Comparison of ENCODE assay signal across 8 cellular contexts in the genomic region with DNA sequence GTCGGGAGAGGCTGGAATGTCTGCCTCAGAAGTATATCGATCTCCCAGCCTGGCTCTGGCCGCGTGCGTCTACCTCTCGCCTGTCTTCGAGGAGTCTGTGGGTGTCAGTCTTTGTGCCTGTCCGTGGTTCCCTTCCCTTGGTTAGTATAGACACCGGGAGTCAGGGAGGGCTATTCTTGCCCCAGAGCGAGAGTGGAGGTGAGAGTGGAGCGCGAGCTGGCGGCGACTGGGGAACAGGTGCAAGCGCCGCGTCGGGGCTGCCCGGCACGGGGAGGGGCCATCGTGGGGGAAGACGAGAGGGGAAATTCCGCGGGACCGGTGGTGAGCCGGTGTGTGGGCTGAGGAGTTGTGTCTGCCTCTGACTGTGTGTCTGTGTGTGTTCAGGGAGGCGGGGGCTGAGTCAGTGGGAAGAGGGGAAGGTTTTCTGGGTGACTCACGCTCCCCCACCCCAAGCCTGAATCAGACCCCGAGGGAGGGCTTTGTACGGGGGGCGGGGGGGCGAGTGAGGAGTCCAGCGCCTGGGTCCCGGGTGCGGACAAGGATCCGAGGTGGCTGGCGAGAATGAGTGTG. TPM values are rescaled to one million over a fixed set of nuclear protein-coding genes. Genes with fewer than 3 reads are reported as not detected.
DNase-seq lines count a peak whose midpoint lies in the region; ATAC-seq and TF ChIP-seq lines count a peak whose summit lies in the region.

No MANE protein-coding gene starts in this region.

- H3K36me3 ChIP-seq in HAP-1 (replicated peaks) (peaks cover 7% of the 10 kb centered on the region; the same call in 1 of the 2 replicates), fibroblast of lung (ENCODE audit: control insufficient read depth, insufficient read depth, low read length) (peaks cover 19% of the 10 kb centered on the region)

- peak overlapping the region; percentile 76 for H3K4me3 ChIP-seq in HAP-1
- peak overlapping the region; percentile 85 to 94 (median 90) for H3K4me3 ChIP-seq in fibroblast of lung (replicated peaks in 1 of 4; ENCODE audit: control extremely low read depth in 1 of 4, insufficient read depth in 1 of 4, low read depth in 3 of 4, low read length in 4 of 4)

- H3K4me1 ChIP-seq in HAP-1 (peaks cover 30% of the 10 kb centered on the region), fibroblast of lung (ENCODE audit: control insufficient read depth, extremely low read depth, insufficient read depth, low read length) (peaks cover 28% of the 10 kb centered on the region)

- H3K9me3 ChIP-seq in HAP-1 = no peaks in the 10 kb centered on the region
- no peaks in the 10 kb centered on the region for H3K9me3 ChIP-seq in fibroblast of lung (ENCODE audit: control insufficient read depth, insufficient read depth, low read depth, low read length)

- H3K36me3 Mint-ChIP-seq in activated T-cell treated with anti-CD3 and anti-CD28 coated beads, Interleukin-2, amount 50 U/mL, for 72 hours (ENCODE audit: insufficient read depth in 2 of 2) = peaks cover 2 to 7% of the 10 kb centered on the region in 2 donors
- peaks cover 18% of the 10 kb centered on the region for H3K36me3 Mint-ChIP-seq in nephron (ENCODE audit: low read depth)

- H3K4me3 Mint-ChIP-seq in activated T-cell treated with anti-CD3 and anti-CD28 coated beads, Interleukin-2, amount 50 U/mL, for 72 hours = peak overlapping the region; percentile 91 to 100
- peak overlapping the region; percentile 96 to 98 (median 97) for H3K4me3 Mint-ChIP-seq in nephron

- peaks cover 71% of the 10 kb centered on the region for H3K4me1 Mint-ChIP-seq in activated T-cell treated with anti-CD3 and anti-CD28 coated beads, Interleukin-2, amount 50 U/mL, for 72 hours (ENCODE audit: low read depth)
- H3K4me1 Mint-ChIP-seq in nephron = peaks cover 41% of the 10 kb centered on the region

- peak overlapping the region; percentile 98 for H3K9ac ChIP-seq in fibroblast of lung (ENCODE audit: insufficient read depth, low read length)

- in situ Hi-C loops in HAP-1 (cut with MboI; ENCODE audit: low sequenced_read_pairs) = no loop called here

- H3K27me3 ChIP-seq in HAP-1 (ENCODE audit: low read depth) = no peaks in the 10 kb centered on the region
- H3K27me3 ChIP-seq in fibroblast of lung (ENCODE audit: control insufficient read depth, insufficient read depth, low read length) = no peaks in the 10 kb centered on the region

- TF ChIP-seq CTCF in fibroblast of lung (conservative IDR thresholded peaks at IDR 0.05 in 1 of 2, IDR thresholded peaks at IDR 0.05 in 1 of 2; ENCODE audit: low read depth in 1 of 2, low read length in 2 of 2) = no peak
- TF ChIP-seq CTCF in nephron (IDR thresholded peaks at IDR 0.05; ENCODE audit: unreplicated experiment in 3 of 3) = no peak

- peaks cover 48% of the 10 kb centered on the region for H3K79me2 ChIP-seq in fibroblast of lung (ENCODE audit: control insufficient read depth, insufficient read depth, low read length)

- no peaks in the 10 kb centered on the region for H3K9me3 Mint-ChIP-seq in activated T-cell treated with anti-CD3 and anti-CD28 coated beads, Interleukin-2, amount 50 U/mL, for 72 hours
- no peaks in the 10 kb centered on the region for H3K9me3 Mint-ChIP-seq in nephron

- H3K27me3 Mint-ChIP-seq in activated T-cell treated with anti-CD3 and anti-CD28 coated beads, Interleukin-2, amount 50 U/mL, for 72 hours (ENCODE audit: low read depth) = no peaks in the 10 kb centered on the region
- no peaks in the 10 kb centered on the region for H3K27me3 Mint-ChIP-seq in nephron (ENCODE audit: low read depth)

- peak overlapping the region; percentile 100 for H3K27ac ChIP-seq in fibroblast of lung (ENCODE audit: insufficient read depth, low read length)

- peak; percentile 55 to 57 for ATAC-seq in activated T-cell treated with anti-CD3 and anti-CD28 coated beads, Interleukin-2, amount 50 U/mL, for 72 hours (replicated peaks in 1 of 2)
- no peak for ATAC-seq in GM18870 (IDR thresholded peaks at IDR 0.05; ENCODE audit: unreplicated experiment)

- H3K4me2 ChIP-seq in fibroblast of lung (ENCODE audit: extremely low read depth, insufficient read depth, low read length) = peak overlapping the region; percentile 98

- no peak overlapping the region for H2AFZ ChIP-seq in fibroblast of lung (ENCODE audit: low read length)

- peak; percentile 93 for DNase-seq in EL
- DNase-seq in HAP-1 (ENCODE audit: low spot score in 2 of 2) = peak in 1 of 2 experiments; percentile 61
- peak; percentile 72 for DNase-seq in NK-92 treated with Interleukin-12 subunit alpha and Interleukin-12 subunit beta, amount 100 ng/mL, for 24 hours (lab: John Stamatoyannopoulos, UW)
- peak; percentile 96 to 99 for DNase-seq in activated T-cell treated with anti-CD3 and anti-CD28 coated beads, Interleukin-2, amount 50 U/mL, for 72 hours
- DNase-seq in fibroblast of lung (ENCODE audit: low read depth in 2 of 2) = peak; percentile 83 to 97
- peak; percentile 99 for DNase-seq in stimulated activated naive CD4-positive, alpha-beta T cell treated with Interleukin-2 at 50 U/mL for 16 hours (lab: John Stamatoyannopoulos, UW)

- H4K20me1 ChIP-seq in fibroblast of lung (ENCODE audit: control insufficient read depth, extremely low read depth, insufficient read depth, low read length) = no peaks in the 10 kb centered on the region

- peak overlapping the region; percentile 89 for H3K27ac Mint-ChIP-seq in activated T-cell treated with anti-CD3 and anti-CD28 coated beads, Interleukin-2, amount 50 U/mL, for 72 hours
- peak overlapping the region; percentile 91 to 98 (median 98) for H3K27ac Mint-ChIP-seq in nephron

RNA-seq across cellular contexts. Expression of a gene that starts 8.4 kb away (rescaled TPM):
- total RNA-seq in activated T-cell treated with anti-CD3 and anti-CD28 coated beads, Interleukin-2, amount 50 U/mL, for 72 hours = 10 to 100 TPM; 73.7 to 83.5 TPM
- total RNA-seq in fibroblast of lung = 9.4 and 12.3 TPM in 2 replicates
- 0.68 and 1.1 TPM in 2 replicates for polyA plus RNA-seq in fibroblast of lung
- 3.8 and 4.6 TPM in 2 replicates for polyA plus RNA-seq in fibroblast of lung (2012)
- 7.9 and 9.3 TPM in 2 replicates for polyA minus RNA-seq in fibroblast of lung (ENCODE audit: low replicate concordance)

RNA-seq across cellular contexts. Expression of a gene that starts 12.4 kb away (rescaled TPM):
- total RNA-seq in activated T-cell treated with anti-CD3 and anti-CD28 coated beads, Interleukin-2, amount 50 U/mL, for 72 hours = 1 to 10 TPM; 5.2 to 5.3 TPM
- total RNA-seq in fibroblast of lung = 0.17 TPM in 1 of 2 replicates, not detected in the other
- polyA plus RNA-seq in fibroblast of lung = 0.07 TPM in 1 of 2 replicates, not detected in the other
- polyA plus RNA-seq in fibroblast of lung (2012) = 0.21 and 0.41 TPM in 2 replicates
- 0.51 TPM in 1 of 2 replicates, not detected in the other for polyA minus RNA-seq in fibroblast of lung (ENCODE audit: low replicate concordance)

RNA-seq across cellular contexts. Expression of a gene that starts 14.9 kb away (rescaled TPM):
- total RNA-seq in activated T-cell treated with anti-CD3 and anti-CD28 coated beads, Interleukin-2, amount 50 U/mL, for 72 hours = 10 to 100 TPM; 42.7 to 43.5 TPM
- total RNA-seq in fibroblast of lung = 41.6 and 78.9 TPM in 2 replicates
- 31.0 and 40.7 TPM in 2 replicates for polyA plus RNA-seq in fibroblast of lung
- polyA plus RNA-seq in fibroblast of lung (2012) = 109 and 133 TPM in 2 replicates
- 35.1 and 44.9 TPM in 2 replicates for polyA minus RNA-seq in fibroblast of lung (ENCODE audit: low replicate concordance)

RNA-seq across cellular contexts. Expression of a gene that starts 15.3 kb away (rescaled TPM):
- 10 to 100 TPM in 1 of 2 donors, 1 to 10 TPM in 1; 6.7 to 10.2 TPM for total RNA-seq in activated T-cell treated with anti-CD3 and anti-CD28 coated beads, Interleukin-2, amount 50 U/mL, for 72 hours
- total RNA-seq in fibroblast of lung = 6.9 and 7.4 TPM in 2 replicates
- 6.8 and 8.7 TPM in 2 replicates for polyA plus RNA-seq in fibroblast of lung
- 6.5 and 7.3 TPM in 2 replicates for polyA plus RNA-seq in fibroblast of lung (2012)
- 11.5 and 14.4 TPM in 2 replicates for polyA minus RNA-seq in fibroblast of lung (ENCODE audit: low replicate concordance)

RNA-seq across cellular contexts. Expression of a gene that starts 46.1 kb away (rescaled TPM):
- total RNA-seq in activated T-cell treated with anti-CD3 and anti-CD28 coated beads, Interleukin-2, amount 50 U/mL, for 72 hours = 100 to 1,000 TPM; 133 to 140 TPM
- 144 and 165 TPM in 2 replicates for total RNA-seq in fibroblast of lung
- 23.6 and 23.8 TPM in 2 replicates for polyA plus RNA-seq in fibroblast of lung
- polyA plus RNA-seq in fibroblast of lung (2012) = 59.8 and 78.0 TPM in 2 replicates
- 96.6 and 206 TPM in 2 replicates for polyA minus RNA-seq in fibroblast of lung (ENCODE audit: low replicate concordance)
